25 cellular contexts compared by ENCODE assay signal in genomic region chr5:148708854-148709253, GRCh38. TPM values are rescaled to one million over a fixed set of nuclear protein-coding genes. Genes with fewer than 3 reads are reported as not detected.
A peak's percentile ranks its signal among the peaks of the same experiment; 100 is the strongest.
DNase-seq lines count a peak whose midpoint lies in the region; ATAC-seq and TF ChIP-seq lines count a peak whose summit lies in the region.
"Had no signal": no experiment of that assay in that cellular context is flagged by ENCODE, and none has a peak within 500 bp of the region (broad histone marks: within the 10 kb centered on the region; RNA-seq: fewer than 3 reads in every experiment).

No MANE protein-coding gene starts in this region.

- peak; percentile 33 for DNase-seq in activated naive CD4-positive, alpha-beta T cell treated with anti-CD3 and anti-CD28 coated beads for 36 hours
- DNase-seq in activated naive CD4-positive, alpha-beta T cell treated with anti-CD3 and anti-CD28 coated beads, Interleukin-2, amount 10 ng/mL, durations not matched to agents 7 days and 5 days = no peak
- DNase-seq in LHCN-M2 (ENCODE audit: low read depth) = peak; percentile 22
- DNase-seq in activated T-cell treated with anti-CD3 and anti-CD28 coated beads, Interleukin-2, amount 50 U/mL, for 72 hours = peak; percentile 31 to 51
- no peak for DNase-seq in natural killer cell treated with Interleukin-12 subunit alpha and Interleukin-12 subunit beta and Interleukin-15 and Interleukin-18, amount 100 ng/mL, for 72 hours (ENCODE audit: low spot score)
- DNase-seq in WERI-Rb-1 = no peak
- DNase-seq in NCI-H69 (lab: John Stamatoyannopoulos, UW) = no peak
- DNase-seq: activated CD4-positive, alpha-beta T cell treated with anti-CD3 and anti-CD28 coated beads for 1 hour; activated gamma-delta T cell treated with Interleukin-2 at 50 U/mL for 16 hours; aorta; Calu3; colonic mucosa; effector CD8-positive, alpha-beta T cell; kidney; MM.1S; NCI-H1417; NCI-H2227 treated with DMSO at 0.1 percent for 48 hours; NCI-H748 treated with DMSO at 0.1 percent for 48 hours had no signal

- no peak overlapping the region for H3K27ac ChIP-seq in WERI-Rb-1
- H3K27ac ChIP-seq: cardiac muscle cell, colonic mucosa, prostate gland, SJSA1 had no signal

- no peaks in the 10 kb centered on the region for H3K9me3 ChIP-seq in WERI-Rb-1 (ENCODE audit: severe bottlenecking)
- H3K9me3 ChIP-seq: colonic mucosa, prostate gland, SJSA1 had no signal

- H3K4me3 ChIP-seq in WERI-Rb-1 (ENCODE audit: low read depth, low read length) = no peak overlapping the region
- H3K4me3 ChIP-seq: cardiac muscle cell, colonic mucosa, K562, prostate gland, SJSA1 had no signal

- H3K36me3 Mint-ChIP-seq in activated naive CD4-positive, alpha-beta T cell treated with anti-CD3 and anti-CD28 coated beads for 36 hours (ENCODE audit: low read depth) = no peaks in the 10 kb centered on the region
- no peaks in the 10 kb centered on the region for H3K36me3 Mint-ChIP-seq in activated naive CD4-positive, alpha-beta T cell treated with anti-CD3 and anti-CD28 coated beads, Interleukin-2, amount 10 ng/mL, durations not matched to agents 7 days and 5 days
- peaks cover 3 to 5% of the 10 kb centered on the region in 2 donors for H3K36me3 Mint-ChIP-seq in activated T-cell treated with anti-CD3 and anti-CD28 coated beads, Interleukin-2, amount 50 U/mL, for 72 hours (ENCODE audit: insufficient read depth in 2 of 2)
- H3K36me3 Mint-ChIP-seq in natural killer cell treated with Interleukin-12 subunit alpha and Interleukin-12 subunit beta and Interleukin-15 and Interleukin-18, amount 100 ng/mL, for 72 hours = peaks cover 11% of the 10 kb centered on the region

- H3K36me3 ChIP-seq in WERI-Rb-1 = no peaks in the 10 kb centered on the region
- H3K36me3 ChIP-seq: cardiac muscle cell, colonic mucosa, prostate gland, SJSA1 had no signal

- no peak overlapping the region for H3K27ac Mint-ChIP-seq in activated naive CD4-positive, alpha-beta T cell treated with anti-CD3 and anti-CD28 coated beads for 36 hours
- no peak overlapping the region for H3K27ac Mint-ChIP-seq in activated naive CD4-positive, alpha-beta T cell treated with anti-CD3 and anti-CD28 coated beads, Interleukin-2, amount 10 ng/mL, durations not matched to agents 7 days and 5 days
- no peak overlapping the region for H3K27ac Mint-ChIP-seq in activated T-cell treated with anti-CD3 and anti-CD28 coated beads, Interleukin-2, amount 50 U/mL, for 72 hours
- H3K27ac Mint-ChIP-seq in natural killer cell treated with Interleukin-12 subunit alpha and Interleukin-12 subunit beta and Interleukin-15 and Interleukin-18, amount 100 ng/mL, for 72 hours = peak overlapping the region in 1 of 2 donors; percentile 45

- no peaks in the 10 kb centered on the region for H3K9me3 Mint-ChIP-seq in activated naive CD4-positive, alpha-beta T cell treated with anti-CD3 and anti-CD28 coated beads for 36 hours
- H3K9me3 Mint-ChIP-seq in activated naive CD4-positive, alpha-beta T cell treated with anti-CD3 and anti-CD28 coated beads, Interleukin-2, amount 10 ng/mL, durations not matched to agents 7 days and 5 days = no peaks in the 10 kb centered on the region
- peaks cover 0 to 1% of the 10 kb centered on the region in 2 donors for H3K9me3 Mint-ChIP-seq in activated T-cell treated with anti-CD3 and anti-CD28 coated beads, Interleukin-2, amount 50 U/mL, for 72 hours
- H3K9me3 Mint-ChIP-seq in natural killer cell treated with Interleukin-12 subunit alpha and Interleukin-12 subunit beta and Interleukin-15 and Interleukin-18, amount 100 ng/mL, for 72 hours = no peaks in the 10 kb centered on the region

- intact Hi-C loops in activated naive CD4-positive, alpha-beta T cell treated with anti-CD3 and anti-CD28 coated beads for 36 hours (cut with micrococcal nuclease) = loop anchor here (1.0 to 2.0 kb wide), 4 partner anchors 82 to 523 kb away; partner anchors contain the start of gene FBXO38

- no peak for TF ChIP-seq CTCF in WERI-Rb-1 (IDR thresholded peaks at IDR 0.05; ENCODE audit: low read depth, low read length)

- H3K27me3 Mint-ChIP-seq in activated naive CD4-positive, alpha-beta T cell treated with anti-CD3 and anti-CD28 coated beads for 36 hours (ENCODE audit: low read depth) = peaks cover 19% of the 10 kb centered on the region
- H3K27me3 Mint-ChIP-seq in activated naive CD4-positive, alpha-beta T cell treated with anti-CD3 and anti-CD28 coated beads, Interleukin-2, amount 10 ng/mL, durations not matched to agents 7 days and 5 days = no peaks in the 10 kb centered on the region
- peaks cover 59% of the 10 kb centered on the region for H3K27me3 Mint-ChIP-seq in activated T-cell treated with anti-CD3 and anti-CD28 coated beads, Interleukin-2, amount 50 U/mL, for 72 hours (ENCODE audit: low read depth)
- peaks cover 18 to 23% of the 10 kb centered on the region in 2 donors for H3K27me3 Mint-ChIP-seq in natural killer cell treated with Interleukin-12 subunit alpha and Interleukin-12 subunit beta and Interleukin-15 and Interleukin-18, amount 100 ng/mL, for 72 hours

- ATAC-seq in activated T-cell treated with anti-CD3 and anti-CD28 coated beads, Interleukin-2, amount 50 U/mL, for 72 hours (replicated peaks in 1 of 2) = peak; percentile 96 to 98
- ATAC-seq in natural killer cell treated with Interleukin-12 subunit alpha and Interleukin-12 subunit beta and Interleukin-15 and Interleukin-18, amount 100 ng/mL, for 72 hours = peak; percentile 93 to 97
- ATAC-seq: K562, sciatic nerve had no signal

- no peak overlapping the region for H3K4me3 Mint-ChIP-seq in activated naive CD4-positive, alpha-beta T cell treated with anti-CD3 and anti-CD28 coated beads for 36 hours
- no peak overlapping the region for H3K4me3 Mint-ChIP-seq in activated naive CD4-positive, alpha-beta T cell treated with anti-CD3 and anti-CD28 coated beads, Interleukin-2, amount 10 ng/mL, durations not matched to agents 7 days and 5 days
- peak overlapping the region in 1 of 2 donors; percentile 40 for H3K4me3 Mint-ChIP-seq in activated T-cell treated with anti-CD3 and anti-CD28 coated beads, Interleukin-2, amount 50 U/mL, for 72 hours
- H3K4me3 Mint-ChIP-seq in natural killer cell treated with Interleukin-12 subunit alpha and Interleukin-12 subunit beta and Interleukin-15 and Interleukin-18, amount 100 ng/mL, for 72 hours = no peak overlapping the region

- H3K27me3 ChIP-seq in WERI-Rb-1 (ENCODE audit: insufficient read depth, low read depth, severe bottlenecking) = peaks cover 13% of the 10 kb centered on the region
- H3K27me3 ChIP-seq: cardiac muscle cell, colonic mucosa, SJSA1 had no signal

- peaks cover 13% of the 10 kb centered on the region for H3K4me1 Mint-ChIP-seq in activated naive CD4-positive, alpha-beta T cell treated with anti-CD3 and anti-CD28 coated beads for 36 hours (ENCODE audit: low read depth)
- no peaks in the 10 kb centered on the region for H3K4me1 Mint-ChIP-seq in activated naive CD4-positive, alpha-beta T cell treated with anti-CD3 and anti-CD28 coated beads, Interleukin-2, amount 10 ng/mL, durations not matched to agents 7 days and 5 days
- H3K4me1 Mint-ChIP-seq in activated T-cell treated with anti-CD3 and anti-CD28 coated beads, Interleukin-2, amount 50 U/mL, for 72 hours (ENCODE audit: low read depth) = peaks cover 33% of the 10 kb centered on the region
- peaks cover 16 to 24% of the 10 kb centered on the region in 2 donors for H3K4me1 Mint-ChIP-seq in natural killer cell treated with Interleukin-12 subunit alpha and Interleukin-12 subunit beta and Interleukin-15 and Interleukin-18, amount 100 ng/mL, for 72 hours (ENCODE audit: low read depth in 2 of 2)

- CTCF ChIA-PET in activated naive CD4-positive, alpha-beta T cell treated with anti-CD3 and anti-CD28 coated beads for 36 hours (lab: Charles Lee) = interaction anchor here (1.2 kb wide), 1 partner anchor 25 kb away, joined by 3 read pairs; no protein-coding TSS in a partner anchor
- CTCF ChIA-PET in activated naive CD4-positive, alpha-beta T cell treated with anti-CD3 and anti-CD28 coated beads, Interleukin-2, amount 10 ng/mL, durations not matched to agents 7 days and 5 days (lab: Charles Lee) = no interaction called here

RNA-seq across cellular contexts. Expression of gene HTR4, which starts 54.5 kb away (rescaled TPM):
- total RNA-seq in activated naive CD4-positive, alpha-beta T cell treated with anti-CD3 and anti-CD28 coated beads for 36 hours = not detected
- total RNA-seq in LHCN-M2 (2014; rRNA removed) = 0.26 TPM in 1 of 2 replicates, not detected in the other
- not detected for polyA plus RNA-seq in LHCN-M2 (2012)
- not detected for total RNA-seq in activated T-cell treated with anti-CD3 and anti-CD28 coated beads, Interleukin-2, amount 50 U/mL, for 72 hours
- not detected for total RNA-seq in natural killer cell treated with Interleukin-12 subunit alpha and Interleukin-12 subunit beta and Interleukin-15 and Interleukin-18, amount 100 ng/mL, for 72 hours
- total RNA-seq: Calu3, fibroblast of villous mesenchyme, K562, RPMI7951, SJSA1 had no signal

Comparison
In these comparisons a context has a peak if more than half of its experiments do, and no peak if none do; other contexts are left out.
1. DNase-seq: peak in activated naive CD4-positive, alpha-beta T cell treated with anti-CD3 and anti-CD28 coated beads for 36 hours (single experiment), LHCN-M2 (single experiment) and activated T-cell treated with anti-CD3 and anti-CD28 coated beads, Interleukin-2, amount 50 U/mL, for 72 hours (2 of 2); none in activated naive CD4-positive, alpha-beta T cell treated with anti-CD3 and anti-CD28 coated beads, Interleukin-2, amount 10 ng/mL, durations not matched to agents 7 days and 5 days (single experiment), natural killer cell treated with Interleukin-12 subunit alpha and Interleukin-12 subunit beta and Interleukin-15 and Interleukin-18, amount 100 ng/mL, for 72 hours (single experiment), WERI-Rb-1 (single experiment) and NCI-H69 (single experiment).